Comparison of ENCODE assay signal across 9 cellular contexts in genomic region chr13:111281751-111282311, GRCh38. TPM values are rescaled to one million over a fixed set of nuclear protein-coding genes. Genes with fewer than 3 reads are reported as not detected.
DNase-seq lines count a peak whose midpoint lies in the region; ATAC-seq and TF ChIP-seq lines count a peak whose summit lies in the region.
"Had no signal": no experiment of that assay in that cellular context is flagged by ENCODE, and none has a peak within 500 bp of the region (broad histone marks: within the 10 kb centered on the region; RNA-seq: fewer than 3 reads in every experiment).

No MANE protein-coding gene starts in this region.

- H3K9me3 ChIP-seq in tibial artery, result no peaks in the 10 kb centered on the region

- no peak overlapping the region for H3K4ac ChIP-seq in mesendoderm (ENCODE audit: low read depth, low read length)

- H3K23ac ChIP-seq in mesendoderm (ENCODE audit: low read length), result no peak overlapping the region

- no peaks in the 10 kb centered on the region for H3K79me2 ChIP-seq in mesendoderm (ENCODE audit: control insufficient read depth, insufficient read depth, low read length)

- H2AK5ac ChIP-seq in mesendoderm (ENCODE audit: low read length), result no peak overlapping the region

- H3K4me1 ChIP-seq in tibial artery (peaks cover 0 to 65% (median 39%) of the 10 kb centered on the region in 4 donors), mesendoderm (ENCODE audit: control insufficient read depth, low read depth, low read length) (no peaks in the 10 kb centered on the region)

- H3K27me3 ChIP-seq in tibial artery (no peaks in the 10 kb centered on the region), mesendoderm (ENCODE audit: insufficient read depth, low read length, poor library complexity) (no peaks in the 10 kb centered on the region)

- H3K18ac ChIP-seq in mesendoderm (ENCODE audit: low read length), result no peak overlapping the region

- peaks cover 3% of the 10 kb centered on the region for H3K79me1 ChIP-seq in mesendoderm (ENCODE audit: low read length)

- no peak overlapping the region for H2BK15ac ChIP-seq in mesendoderm (replicated peaks; ENCODE audit: low read depth)

- TF ChIP-seq CTCF in coronary artery (IDR thresholded peaks at IDR 0.05), result no peak
- TF ChIP-seq CTCF in tibial artery (IDR thresholded peaks at IDR 0.05), result no peak

- no peak overlapping the region for H4K5ac ChIP-seq in mesendoderm (ENCODE audit: low read length)

- no CpG with 5 or more reads among the region's 10 CpGs for WGBS in mesendoderm (ENCODE audit: extremely low coverage, insufficient coverage, low lambda C conversion rate)

- no peak overlapping the region for H3K56ac ChIP-seq in mesendoderm (ENCODE audit: low read length)

- H3K36me3 ChIP-seq in tibial artery, result peaks cover 46 to 73% (median 68%) of the 10 kb centered on the region in 3 donors
- peaks cover 10% of the 10 kb centered on the region for H3K36me3 ChIP-seq in mesendoderm (ENCODE audit: control insufficient read depth, insufficient read depth, low read length)

- H3K9ac ChIP-seq in mesendoderm (ENCODE audit: low read length), result no peak overlapping the region

- peak overlapping the region; percentile 27 for H3K4me3 ChIP-seq in coronary artery
- no peak overlapping the region for H3K4me3 ChIP-seq in tibial artery
- H3K4me3 ChIP-seq in mesendoderm (ENCODE audit: low read length), result no peak overlapping the region

- no peak overlapping the region for H2BK5ac ChIP-seq in mesendoderm (ENCODE audit: low read length)

- H4K8ac ChIP-seq in mesendoderm (ENCODE audit: low read depth, low read length), result no peak overlapping the region

- H3K27ac ChIP-seq in coronary artery (peak overlapping the region; percentile 87 to 90), tibial artery (peak overlapping the region; percentile 71 to 80), mesendoderm (ENCODE audit: low read depth, low read length) (no peak overlapping the region)

- DNase-seq in NCI-H1105 (lab: John Stamatoyannopoulos, UW) (peak; percentile 84), NCI-H1105 treated with DMSO at 0.1 percent for 48 hours (lab: John Stamatoyannopoulos, UW) (no peak), coronary artery (ENCODE audit: low spot score) (no peak), medulla oblongata (ENCODE audit: extremely low spot score) (peak; percentile 67), tibial artery (no peak), KG1 (lab: John Stamatoyannopoulos, UW) (no peak), mesendoderm (no peak)
- DNase-seq: activated CD4-positive, alpha-beta T cell treated with anti-CD3 and anti-CD28 coated beads for 1 hour had no signal

- no peak overlapping the region for H2BK120ac ChIP-seq in mesendoderm (ENCODE audit: low read depth, low read length)

- ATAC-seq in GM19324 (IDR thresholded peaks at IDR 0.05; ENCODE audit: low FRiP score, unreplicated experiment), result no peak

- intact Hi-C loops in tibial artery (cut with DNase I; ENCODE audit: low total_unique reads), result loop anchor here (10.0 kb wide), 2 partner anchors 217 to 367 kb away; partner anchors contain the start of gene ANKRD10

- H3K4me2 ChIP-seq in mesendoderm (ENCODE audit: low read length), result no peak overlapping the region

RNA-seq across cellular contexts. Expression of gene TEX29, which starts 38.6 kb away (rescaled TPM):
- polyA plus RNA-seq in mesendoderm (2013, experiment 1 of 2), result not detected
- polyA plus RNA-seq in mesendoderm (2013, experiment 2 of 2), result 0.10 TPM

Comparison
In these comparisons a context has a peak if more than half of its experiments do, and no peak if none do; other contexts are left out.
1. DNase-seq: peak in NCI-H1105 (single experiment) and medulla oblongata (single experiment); none in NCI-H1105 treated with DMSO at 0.1 percent for 48 hours (single experiment), coronary artery (single experiment), tibial artery (0 of 2), KG1 (single experiment) and mesendoderm (single experiment).